Comparison of ENCODE assay signal across 15 cellular contexts in the genomic region with DNA sequence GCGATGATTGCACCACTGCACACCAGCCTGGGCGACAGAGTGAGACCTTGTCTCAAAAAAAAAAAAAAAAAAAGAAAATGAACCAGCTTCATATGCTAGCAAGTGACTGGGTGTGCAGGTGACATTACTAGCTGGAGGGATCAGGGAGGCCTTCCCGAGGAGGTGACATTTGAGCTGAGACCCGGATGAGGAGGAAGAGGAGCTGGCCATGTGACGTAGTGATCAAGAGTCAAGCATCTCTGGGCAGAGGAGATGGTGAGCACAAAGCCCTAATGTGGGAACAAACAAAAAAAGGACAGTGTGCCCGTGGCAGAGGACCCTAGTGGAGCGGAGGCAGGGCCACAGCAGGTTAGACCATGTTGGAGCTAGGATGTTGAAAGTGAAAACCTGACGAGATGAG. TPM values are rescaled to one million over a fixed set of nuclear protein-coding genes. Genes with fewer than 3 reads are reported as not detected.
DNase-seq lines count a peak whose midpoint lies in the region; ATAC-seq, FAIRE-seq and TF ChIP-seq lines count a peak whose summit lies in the region.
"Had no signal": no experiment of that assay in that cellular context is flagged by ENCODE, and none has a peak within 500 bp of the region (broad histone marks: within the 10 kb centered on the region; RNA-seq: fewer than 3 reads in every experiment).

No MANE protein-coding gene starts in this region.

- no peak overlapping the region for H2AFZ ChIP-seq in H1 (ENCODE audit: low read length)

- no peak for TF ChIP-seq RAD21 in H1 (IDR thresholded peaks at IDR 0.05 in 1 of 2, conservative IDR thresholded peaks at IDR 0.05 in 1 of 2; ENCODE audit: low read depth in 2 of 2, low read length in 2 of 2)

- H3K27ac ChIP-seq in breast epithelium (no peak overlapping the region), H1 (ENCODE audit: low read depth, low read length) (no peak overlapping the region), tibial artery (no peak overlapping the region), A673 (ENCODE audit: low read depth, low read length, poor library complexity, severe bottlenecking) (no peak overlapping the region)
- H3K27ac ChIP-seq: ascending aorta had no signal

- peaks cover 11% of the 10 kb centered on the region for H3K23me2 ChIP-seq in H1 (ENCODE audit: low read depth, low read length)

- no peak for FAIRE-seq in H1 (lab: Jason Lieb, UNC)

- TF ChIP-seq POLR2A in breast epithelium (IDR thresholded peaks at IDR 0.05) (no peak), H1 (IDR thresholded peaks at IDR 0.05; ENCODE audit: control extremely low read depth in 1 of 2, low read depth in 2 of 2, low read length in 2 of 2) (no peak)

- no peak overlapping the region for H3K4me3 ChIP-seq in breast epithelium
- H3K4me3 ChIP-seq in H1 (ENCODE audit: extremely low read depth in 1 of 4, insufficient read depth in 2 of 4, low read depth in 3 of 4, low read length in 4 of 4), result no peak overlapping the region
- no peak overlapping the region for H3K4me3 ChIP-seq in tibial artery
- no peak overlapping the region for H3K4me3 ChIP-seq in A673 (ENCODE audit: low read depth, low read length, poor library complexity, severe bottlenecking)
- H3K4me3 ChIP-seq: ascending aorta had no signal

- no peak for TF ChIP-seq EP300 in H1 (IDR thresholded peaks at IDR 0.05; ENCODE audit: borderline replicate concordance in 1 of 2, low read depth in 2 of 2, low read length in 2 of 2)

- no peaks in the 10 kb centered on the region for H4K20me1 ChIP-seq in H1 (replicated peaks in 1 of 2; ENCODE audit: control insufficient read depth in 1 of 2, insufficient read depth in 2 of 2, low read length in 2 of 2)

- no peak for ATAC-seq in T-cell (replicated peaks in 1 of 4)
- no peak for ATAC-seq in stimulated activated naive B cell treated with anti-CD40 and anti-IgM and Interleukin-4, amounts not matched to agents 10 μg/mL and 1 μg/mL and 100 μg/mL, for 72 hours (replicated peaks)

- POLR2A ChIA-PET in MCF 10A (lab: Yijun Ruan, JAX), result interaction anchor here (0.8 to 6.8 kb wide), 5 partner anchors 16 to 75 kb away, joined by 3 to 495 read pairs (median 52); a partner anchor contains a TSS
- POLR2A ChIA-PET in T-cell (lab: Charles Lee), result interaction anchor here in 1 of 2 donors (0.5 to 1.0 kb wide), 4 partner anchors 10 to 82 kb away, joined by 3 to 5 read pairs (median 4); no protein-coding TSS in a partner anchor
- POLR2A ChIA-PET in H1 (lab: Charles Lee; ENCODE audit: partially characterized antibody), result interaction anchor here (1.8 to 44.0 kb wide), 5 partner anchors 21 to 161 kb away, joined by 4 to 1596 read pairs (median 442); a partner anchor contains a TSS
- POLR2A ChIA-PET in A673 (lab: Charles Lee; ENCODE audit: low non-redundant PET), result interaction anchor here (0.8 kb wide), 1 partner anchor 17 kb away, joined by 3 read pairs; no protein-coding TSS in a partner anchor

- H3K36me3 ChIP-seq in breast epithelium (no peaks in the 10 kb centered on the region), H1 (ENCODE audit: control insufficient read depth in 2 of 4, insufficient read depth in 4 of 4, low read length in 3 of 4) (no peaks in the 10 kb centered on the region), tibial artery (peaks cover 0 to 21% (median 14%) of the 10 kb centered on the region in 3 donors), A673 (ENCODE audit: insufficient read depth, low read length, poor library complexity, severe bottlenecking) (peaks cover 8% of the 10 kb centered on the region)

- 0 out of 2 replicates have a peak overlapping the region, but pooled peaks have one; percentile 26 for H2AK5ac ChIP-seq in H1 (ENCODE audit: low read depth, low read length)

- no peak overlapping the region for H3K23ac ChIP-seq in H1 (ENCODE audit: insufficient read length)

- H3K4ac ChIP-seq in H1 (replicated peaks; ENCODE audit: insufficient read length, low read depth, low read length), result no peak overlapping the region

- H3K9me3 ChIP-seq in breast epithelium, result no peaks in the 10 kb centered on the region
- no peaks in the 10 kb centered on the region for H3K9me3 ChIP-seq in H1 (ENCODE audit: insufficient read depth in 2 of 2, low read depth in 1 of 2, low read length in 1 of 2)
- H3K9me3 ChIP-seq in tibial artery, result no peaks in the 10 kb centered on the region
- H3K9me3 ChIP-seq in A673 (ENCODE audit: low read depth, low read length, poor library complexity, severe bottlenecking), result no peaks in the 10 kb centered on the region
- H3K9me3 ChIP-seq: ascending aorta had no signal

- no peak overlapping the region for H3K56ac ChIP-seq in H1 (replicated peaks; ENCODE audit: insufficient read length, low read depth, low read length)

- H3K79me2 ChIP-seq in H1 (ENCODE audit: control insufficient read depth in 1 of 2, insufficient read depth in 2 of 2, low read length in 2 of 2), result no peaks in the 10 kb centered on the region; a peak in 1 of 4 replicates

- H2BK120ac ChIP-seq in H1 (replicated peaks; ENCODE audit: low read depth, low read length), result no peak overlapping the region

- no peak overlapping the region for H4K5ac ChIP-seq in H1 (ENCODE audit: insufficient read length, low read depth, low read length)

- 92% methylated on average over 7 of the region's 8 CpGs; no CpG with 5 or more reads in 1 of the 2 experiments for WGBS in H1 (ENCODE audit: extremely low coverage in 1 of 2, insufficient coverage in 1 of 2, insufficient read length in 1 of 2, insufficient replicate concordance in 2 of 2, low coverage in 1 of 2, low lambda C conversion rate in 2 of 2, missing lambda C conversion rate in 1 of 2), 2 experiments

- H3K4me3 Mint-ChIP-seq in MCF 10A (ENCODE audit: unreplicated experiment) (no peak overlapping the region), T-cell (peak overlapping the region; percentile 4 to 88 (median 43))
- H3K4me3 Mint-ChIP-seq in stimulated activated naive B cell treated with anti-CD40 and anti-IgM and Interleukin-4, amounts not matched to agents 10 μg/mL and 1 μg/mL and 100 μg/mL, for 72 hours, result peak overlapping the region; percentile 28 to 83

- H3K9ac ChIP-seq in H1 (replicated peaks in 1 of 4; ENCODE audit: extremely low read depth in 1 of 4, low read depth in 3 of 4, low read length in 3 of 4), result no peak overlapping the region

- H3K27me3 Mint-ChIP-seq in MCF 10A (ENCODE audit: insufficient read depth, unreplicated experiment) (no peaks in the 10 kb centered on the region), T-cell (no peaks in the 10 kb centered on the region)
- H3K27me3 Mint-ChIP-seq in stimulated activated naive B cell treated with anti-CD40 and anti-IgM and Interleukin-4, amounts not matched to agents 10 μg/mL and 1 μg/mL and 100 μg/mL, for 72 hours, result peaks cover 0 to 5% of the 10 kb centered on the region in 2 donors

- no peak overlapping the region for H4K8ac ChIP-seq in H1 (ENCODE audit: extremely low read depth, insufficient read depth, low read length)

- no peak overlapping the region for H4K91ac ChIP-seq in H1 (replicated peaks; ENCODE audit: insufficient read length, low read length)

- H3K4me2 ChIP-seq in H1 (ENCODE audit: insufficient read depth in 1 of 2, low read depth in 2 of 2, low read length in 2 of 2), result peak overlapping the region in 1 of 2 experiments; percentile 56; a peak in 1 of 4 replicates

- H3K4me1 Mint-ChIP-seq in MCF 10A (ENCODE audit: insufficient read depth, unreplicated experiment) (peaks cover 32% of the 10 kb centered on the region), T-cell (peaks cover 71 to 88% (median 78%) of the 10 kb centered on the region in 3 donors)
- H3K4me1 Mint-ChIP-seq in stimulated activated naive B cell treated with anti-CD40 and anti-IgM and Interleukin-4, amounts not matched to agents 10 μg/mL and 1 μg/mL and 100 μg/mL, for 72 hours, result peaks cover 62 to 81% of the 10 kb centered on the region in 2 donors

- H3K4me1 ChIP-seq in breast epithelium (peaks cover 12 to 22% of the 10 kb centered on the region in 2 donors), H1 (replicated peaks in 1 of 4; ENCODE audit: control insufficient read depth in 3 of 4, insufficient read depth in 4 of 4, low read length in 3 of 4) (peaks cover 6 to 30% (median 17%) of the 10 kb centered on the region in 4 experiments), tibial artery (peaks cover 0 to 28% (median 25%) of the 10 kb centered on the region in 4 donors), A673 (ENCODE audit: insufficient read depth, low read length, poor library complexity, severe bottlenecking) (peaks cover 18% of the 10 kb centered on the region)

- H3K27me3 ChIP-seq in breast epithelium (no peaks in the 10 kb centered on the region), H1 (replicated peaks in 1 of 4; ENCODE audit: control insufficient read depth in 3 of 4, extremely low read depth in 1 of 4, insufficient read depth in 3 of 4, low read length in 3 of 4) (no peaks in the 10 kb centered on the region), tibial artery (no peaks in the 10 kb centered on the region), A673 (replicated peaks; ENCODE audit: insufficient read depth, low read depth, low read length, poor library complexity) (no peaks in the 10 kb centered on the region)
- H3K27me3 ChIP-seq: ascending aorta had no signal

- intact Hi-C loops in MCF 10A (cut with micrococcal nuclease), result no loop called here
- intact Hi-C loops in breast epithelium (cut with DNase I; ENCODE audit: low total_unique reads), result loop anchor here (2.0 to 10.0 kb wide), 2 partner anchors 57 to 167 kb away; no protein-coding TSS in a partner anchor
- intact Hi-C loops in tibial artery (cut with DNase I; ENCODE audit: low total_unique reads), result loop anchor here (10.0 kb wide), 1 partner anchor 167 kb away; no protein-coding TSS in a partner anchor
- intact Hi-C loops in A673 (cut with micrococcal nuclease; ENCODE audit: unreplicated experiment), result no loop called here

- peaks cover 36% of the 10 kb centered on the region for H3K36me3 Mint-ChIP-seq in MCF 10A (ENCODE audit: insufficient read depth, unreplicated experiment)
- no peaks in the 10 kb centered on the region for H3K36me3 Mint-ChIP-seq in T-cell
- peaks cover 15 to 42% of the 10 kb centered on the region in 2 donors for H3K36me3 Mint-ChIP-seq in stimulated activated naive B cell treated with anti-CD40 and anti-IgM and Interleukin-4, amounts not matched to agents 10 μg/mL and 1 μg/mL and 100 μg/mL, for 72 hours

- H2BK5ac ChIP-seq in H1 (ENCODE audit: low read depth, low read length), result no peak overlapping the region

- CTCF ChIA-PET in MCF 10A (lab: Yijun Ruan, JAX) (interaction anchor here (0.6 to 5.5 kb wide), 12 partner anchors 9 to 524 kb away, joined by 3 to 160 read pairs (median 4); a partner anchor contains a TSS), T-cell (lab: Charles Lee) (interaction anchor here (0.5 to 8.2 kb wide), 10 partner anchors 8 to 161 kb away, joined by 3 to 126 read pairs (median 6); a partner anchor contains a TSS), H1 (lab: Charles Lee; ENCODE audit: partially characterized antibody) (interaction anchor here (0.6 to 20.2 kb wide), 10 partner anchors 13 to 197 kb away, joined by 3 to 277 read pairs (median 7); a partner anchor contains a TSS), A673 (lab: Charles Lee) (no interaction called here)

- H3K79me1 ChIP-seq in H1 (ENCODE audit: low read depth, low read length), result peaks cover 5% of the 10 kb centered on the region

- no peaks in the 10 kb centered on the region for H3K9me3 Mint-ChIP-seq in MCF 10A (ENCODE audit: unreplicated experiment)
- H3K9me3 Mint-ChIP-seq in T-cell, result no peaks in the 10 kb centered on the region
- H3K9me3 Mint-ChIP-seq in stimulated activated naive B cell treated with anti-CD40 and anti-IgM and Interleukin-4, amounts not matched to agents 10 μg/mL and 1 μg/mL and 100 μg/mL, for 72 hours, result no peaks in the 10 kb centered on the region

- DNase-seq in MCF 10A (ENCODE audit: unreplicated experiment), result no peak
- no peak for DNase-seq in breast epithelium (ENCODE audit: low spot score in 2 of 2)
- DNase-seq in T-cell, result no peak
- DNase-seq in H1 (ENCODE audit: low read depth in 1 of 2, low spot score in 2 of 2), result no peak
- DNase-seq in stimulated activated naive B cell treated with anti-CD40 and anti-IgM and Interleukin-4, amounts not matched to agents 10 μg/mL and 1 μg/mL and 100 μg/mL, for 72 hours, result no peak
- DNase-seq in tibial artery, result no peak
- no peak for DNase-seq in NCI-H774 (lab: John Stamatoyannopoulos, UW)
- DNase-seq in A673 (ENCODE audit: low spot score), result no peak
- DNase-seq: GOT3, NCI-H1930, NCI-H526 treated with DMSO at 0.1 percent for 48 hours had no signal

- BruUV-seq in MCF 10A (replicated peaks; lab: Mats Ljungman, UMichigan) (no TSS peak), A673 (replicated peaks; lab: Mats Ljungman, UMichigan) (no TSS peak)

- H3K14ac ChIP-seq in H1 (ENCODE audit: insufficient read length), result no peak overlapping the region

- no peak overlapping the region for H2BK15ac ChIP-seq in H1 (ENCODE audit: low read length)

- H3K18ac ChIP-seq in H1 (ENCODE audit: extremely low read depth, low read length), result no peak overlapping the region

- H2BK12ac ChIP-seq in H1 (ENCODE audit: low read depth, low read length), result no peak overlapping the region

- H3K27ac Mint-ChIP-seq in MCF 10A (ENCODE audit: low read depth, unreplicated experiment) (peak overlapping the region; percentile 33), T-cell (peak overlapping the region; percentile 97 to 100)
- H3K27ac Mint-ChIP-seq in stimulated activated naive B cell treated with anti-CD40 and anti-IgM and Interleukin-4, amounts not matched to agents 10 μg/mL and 1 μg/mL and 100 μg/mL, for 72 hours, result peak overlapping the region; percentile 99

- TF ChIP-seq CTCF in MCF 10A (IDR thresholded peaks at IDR 0.05; ENCODE audit: unreplicated experiment) (no peak), breast epithelium (IDR thresholded peaks at IDR 0.05) (no peak), H1 (IDR thresholded peaks at IDR 0.05; ENCODE audit: control extremely low read depth in 1 of 3, insufficient read depth in 1 of 3, low read depth in 1 of 3, low read length in 3 of 3) (no peak), tibial artery (IDR thresholded peaks at IDR 0.05) (no peak), A673 (conservative IDR thresholded peaks at IDR 0.05; ENCODE audit: low read depth, low read length) (no peak)

- H2BK20ac ChIP-seq in H1 (ENCODE audit: low read length), result no peak overlapping the region

RNA-seq across cellular contexts. Expression of a gene that starts 3.5 kb away (rescaled TPM):
- 10.3 and 13.2 TPM in 2 replicates for total RNA-seq in MCF 10A (2022)
- 10 to 100 TPM; 14.7 to 28.0 (median 20.3) TPM for total RNA-seq in breast epithelium
- total RNA-seq in T-cell, result 100 to 1,000 TPM; 176 to 237 (median 224) TPM
- total RNA-seq in H1 (2021; fragmentation: NEBNext Ultra II Directional; extraction: Animal tissue kit (Norgen Biotek cat#: 25700)), result 25.7 and 28.4 TPM in 2 replicates
- 16.3 and 22.6 TPM in 2 replicates for polyA plus RNA-seq in H1 (2011; rRNA removed)
- polyA plus RNA-seq in H1 (2011; cell fraction: cytosol; rRNA removed), result 21.3 TPM
- polyA plus RNA-seq in H1 (2011; cell fraction: nucleus; rRNA removed), result 32.9 TPM
- 34.9 to 37.3 TPM (median 36.6 TPM) in 4 replicates for polyA plus RNA-seq in H1 (2012, experiment 1 of 2)
- polyA plus RNA-seq in H1 (2012, experiment 2 of 2), result 28.9 TPM
- polyA plus RNA-seq in H1 (2013, experiment 1 of 2), result 23.2 TPM
- 25.8 TPM for polyA plus RNA-seq in H1 (2013, experiment 2 of 2)
- 12.4 and 24.5 TPM in 2 replicates for polyA minus RNA-seq in H1 (2011; rRNA and poly(A)+ RNA removed)
- polyA minus RNA-seq in H1 (2011; cell fraction: cytosol; rRNA and poly(A)+ RNA removed), result 17.8 TPM
- polyA minus RNA-seq in H1 (2011; cell fraction: nucleus; rRNA and poly(A)+ RNA removed), result 9.1 TPM
- total RNA-seq in A673 (2021), result 2.3 and 3.3 TPM in 2 replicates

RNA-seq across cellular contexts. Expression of a gene that starts 3.8 kb away (rescaled TPM):
- 176 and 196 TPM in 2 replicates for total RNA-seq in MCF 10A (2022)
- total RNA-seq in breast epithelium, result 100 to 1,000 TPM; 515 to 824 (median 547) TPM
- total RNA-seq in T-cell, result 100 to 1,000 TPM; 256 to 466 (median 412) TPM
- total RNA-seq in H1 (2021; fragmentation: NEBNext Ultra II Directional; extraction: Animal tissue kit (Norgen Biotek cat#: 25700)), result 174 and 185 TPM in 2 replicates
- 993 and 1,124 TPM in 2 replicates for polyA plus RNA-seq in H1 (2011; rRNA removed)
- polyA plus RNA-seq in H1 (2011; cell fraction: cytosol; rRNA removed), result 811 TPM
- 653 TPM for polyA plus RNA-seq in H1 (2011; cell fraction: nucleus; rRNA removed)
- polyA plus RNA-seq in H1 (2012, experiment 1 of 2), result 167 to 390 TPM (median 374 TPM) in 4 replicates
- 596 TPM for polyA plus RNA-seq in H1 (2012, experiment 2 of 2)
- polyA plus RNA-seq in H1 (2013, experiment 1 of 2), result 206 TPM
- 192 TPM for polyA plus RNA-seq in H1 (2013, experiment 2 of 2)
- polyA minus RNA-seq in H1 (2011; rRNA and poly(A)+ RNA removed), result 66.6 and 106 TPM in 2 replicates
- 76.3 TPM for polyA minus RNA-seq in H1 (2011; cell fraction: cytosol; rRNA and poly(A)+ RNA removed)
- polyA minus RNA-seq in H1 (2011; cell fraction: nucleus; rRNA and poly(A)+ RNA removed), result 112 TPM
- total RNA-seq in A673 (2021), result 226 and 260 TPM in 2 replicates

RNA-seq across cellular contexts. Expression of a gene that starts 4.0 kb away (rescaled TPM):
- not detected in 2 replicates for total RNA-seq in MCF 10A (2022)
- total RNA-seq in breast epithelium, result not detected
- not detected for total RNA-seq in T-cell
- total RNA-seq in H1 (2021; fragmentation: NEBNext Ultra II Directional; extraction: Animal tissue kit (Norgen Biotek cat#: 25700)), result not detected in 2 replicates
- polyA plus RNA-seq in H1 (2011; rRNA removed), result not detected in 2 replicates
- not detected for polyA plus RNA-seq in H1 (2011; cell fraction: cytosol; rRNA removed)
- polyA plus RNA-seq in H1 (2011; cell fraction: nucleus; rRNA removed), result not detected
- not detected in 4 replicates for polyA plus RNA-seq in H1 (2012, experiment 1 of 2)
- polyA plus RNA-seq in H1 (2012, experiment 2 of 2), result not detected
- polyA plus RNA-seq in H1 (2013, experiment 1 of 2), result not detected
- not detected for polyA plus RNA-seq in H1 (2013, experiment 2 of 2)
- polyA minus RNA-seq in H1 (2011; rRNA and poly(A)+ RNA removed), result not detected in 2 replicates
- not detected for polyA minus RNA-seq in H1 (2011; cell fraction: cytosol; rRNA and poly(A)+ RNA removed)
- not detected for polyA minus RNA-seq in H1 (2011; cell fraction: nucleus; rRNA and poly(A)+ RNA removed)
- total RNA-seq in A673 (2021), result not detected in 2 replicates
- total RNA-seq: activated CD8-positive, alpha-beta memory T cell treated with anti-CD3 and anti-CD28 coated beads for 36 hours; ascending aorta; T-helper 2 cell treated with Interferon-gamma antibody and Interleukin-4, amounts not matched to agents 100 ng/mL and 5 ng/mL, for 36 hours; urinary bladder had no signal
- polyA plus RNA-seq: urinary bladder had no signal

RNA-seq across cellular contexts. Expression of a gene that starts 19.9 kb away (rescaled TPM):
- 83.7 and 84.7 TPM in 2 replicates for total RNA-seq in MCF 10A (2022)
- total RNA-seq in breast epithelium, result 10 to 100 TPM; 57.9 to 96.4 (median 59.7) TPM
- total RNA-seq in T-cell, result 10 to 100 TPM; 34.7 to 44.3 (median 41.7) TPM
- total RNA-seq in H1 (2021; fragmentation: NEBNext Ultra II Directional; extraction: Animal tissue kit (Norgen Biotek cat#: 25700)), result 69.6 and 73.4 TPM in 2 replicates
- 20.6 and 43.0 TPM in 2 replicates for polyA plus RNA-seq in H1 (2011; rRNA removed)
- 13.5 TPM for polyA plus RNA-seq in H1 (2011; cell fraction: cytosol; rRNA removed)
- polyA plus RNA-seq in H1 (2011; cell fraction: nucleus; rRNA removed), result 178 TPM
- polyA plus RNA-seq in H1 (2012, experiment 1 of 2), result 61.7 to 82.1 TPM (median 77.4 TPM) in 4 replicates
- 48.0 TPM for polyA plus RNA-seq in H1 (2012, experiment 2 of 2)
- polyA plus RNA-seq in H1 (2013, experiment 1 of 2), result 51.3 TPM
- polyA plus RNA-seq in H1 (2013, experiment 2 of 2), result 48.3 TPM
- 11.4 and 14.0 TPM in 2 replicates for polyA minus RNA-seq in H1 (2011; rRNA and poly(A)+ RNA removed)
- polyA minus RNA-seq in H1 (2011; cell fraction: cytosol; rRNA and poly(A)+ RNA removed), result 37.6 TPM
- 42.3 TPM for polyA minus RNA-seq in H1 (2011; cell fraction: nucleus; rRNA and poly(A)+ RNA removed)
- 139 and 144 TPM in 2 replicates for total RNA-seq in A673 (2021)

RNA-seq across cellular contexts. Expression of a gene that starts 22.8 kb away (rescaled TPM):
- 249 and 305 TPM in 2 replicates for total RNA-seq in MCF 10A (2022)
- total RNA-seq in breast epithelium, result 100 to 1,000 TPM; 194 to 237 (median 221) TPM
- 100 to 1,000 TPM; 144 to 168 (median 154) TPM for total RNA-seq in T-cell
- total RNA-seq in H1 (2021; fragmentation: NEBNext Ultra II Directional; extraction: Animal tissue kit (Norgen Biotek cat#: 25700)), result 360 and 368 TPM in 2 replicates
- polyA plus RNA-seq in H1 (2011; rRNA removed), result 579 and 626 TPM in 2 replicates
- polyA plus RNA-seq in H1 (2011; cell fraction: cytosol; rRNA removed), result 622 TPM
- 570 TPM for polyA plus RNA-seq in H1 (2011; cell fraction: nucleus; rRNA removed)
- polyA plus RNA-seq in H1 (2012, experiment 1 of 2), result 317 to 409 TPM (median 397 TPM) in 4 replicates
- polyA plus RNA-seq in H1 (2012, experiment 2 of 2), result 565 TPM
- polyA plus RNA-seq in H1 (2013, experiment 1 of 2), result 552 TPM
- 493 TPM for polyA plus RNA-seq in H1 (2013, experiment 2 of 2)
- polyA minus RNA-seq in H1 (2011; rRNA and poly(A)+ RNA removed), result 282 and 291 TPM in 2 replicates
- 137 TPM for polyA minus RNA-seq in H1 (2011; cell fraction: cytosol; rRNA and poly(A)+ RNA removed)
- 195 TPM for polyA minus RNA-seq in H1 (2011; cell fraction: nucleus; rRNA and poly(A)+ RNA removed)
- 340 and 351 TPM in 2 replicates for total RNA-seq in A673 (2021)

Comparison
In these comparisons a context has a peak if more than half of its experiments do, and no peak if none do; other contexts are left out.
1. intact Hi-C loops: an anchor here in breast epithelium (2.0 to 10.0 kb wide) and tibial artery (10.0 kb wide); none called in MCF 10A and A673.
2. H3K27ac Mint-ChIP-seq: peak in every context shown above with its lines; median percentile 99 in stimulated activated naive B cell treated with anti-CD40 and anti-IgM and Interleukin-4, amounts not matched to agents 10 μg/mL and 1 μg/mL and 100 μg/mL, for 72 hours; 98 in T-cell; 33 in MCF 10A.